16 cellular contexts compared by ENCODE assay signal in genomic region chr20:54573838-54574237, GRCh38.
A peak's percentile ranks its signal among the peaks of the same experiment; 100 is the strongest.
DNase-seq lines count a peak whose midpoint lies in the region; ATAC-seq and TF ChIP-seq lines count a peak whose summit lies in the region.
"Had no signal": no experiment of that assay in that cellular context is flagged by ENCODE, and none has a peak within 500 bp of the region (broad histone marks: within the 10 kb centered on the region; RNA-seq: fewer than 3 reads in every experiment).

No MANE protein-coding gene starts in this region.

- intact Hi-C loops in left cardiac atrium (cut with DNase I) (no loop called here), testis (cut with DNase I; ENCODE audit: low total_unique reads) (no loop called here)

- 62 to 87% methylated on average over 6 of the region's 6 CpGs for WGBS in testis, 2 donors

- no peak overlapping the region for H3K4me3 ChIP-seq in testis
- H3K4me3 ChIP-seq: PC-9, SK-N-MC had no signal

- no peaks in the 10 kb centered on the region for H3K36me3 ChIP-seq in testis (ENCODE audit: low read depth, missing control alignments)

- no peaks in the 10 kb centered on the region for H3K9me3 ChIP-seq in testis

- peak; percentile 28 to 89 for ATAC-seq in left cardiac atrium

- H3K27me3 ChIP-seq in testis = no peaks in the 10 kb centered on the region

- H3K4me1 ChIP-seq in testis = no peaks in the 10 kb centered on the region

- no peak overlapping the region for H3K27ac ChIP-seq in testis
- H3K27ac ChIP-seq: PC-9, SK-N-MC had no signal

- no peak for TF ChIP-seq POLR2A in testis (IDR thresholded peaks at IDR 0.05)

- no peak for TF ChIP-seq CTCF in testis (IDR thresholded peaks at IDR 0.05)

- DNase-seq in NCI-H1694 treated with DMSO at 0.1 percent for 48 hours (lab: John Stamatoyannopoulos, UW) = peak; percentile 57
- DNase-seq in cerebellar cortex (ENCODE audit: low spot score) = peak; percentile 91
- peak; percentile 70 for DNase-seq in left cardiac atrium
- DNase-seq in pulmonary artery endothelial cell (ENCODE audit: low read depth, low spot score) = peak; percentile 49
- DNase-seq in testis = no peak
- DNase-seq in NCI-H2227 (lab: John Stamatoyannopoulos, UW; ENCODE audit: unreplicated experiment) = no peak
- no peak for DNase-seq in NOMO-1 treated with DMSO at 0.1 percent for 48 hours (lab: John Stamatoyannopoulos, UW; ENCODE audit: unreplicated experiment)
- DNase-seq: CD8-positive, alpha-beta memory T cell; DMS153; EL; H7; NCI-H1417; NCI-H2081; NCI-H226; PC-9 had no signal

Comparison
In these comparisons a context has a peak if more than half of its experiments do, and no peak if none do; other contexts are left out.
1. DNase-seq: peak in NCI-H1694 treated with DMSO at 0.1 percent for 48 hours (single experiment), cerebellar cortex (single experiment), left cardiac atrium (single experiment) and pulmonary artery endothelial cell (single experiment); none in testis (single experiment), NCI-H2227 (single experiment) and NOMO-1 treated with DMSO at 0.1 percent for 48 hours (single experiment).